Comparison of ENCODE assay signal across 17 cellular contexts in the genomic region with DNA sequence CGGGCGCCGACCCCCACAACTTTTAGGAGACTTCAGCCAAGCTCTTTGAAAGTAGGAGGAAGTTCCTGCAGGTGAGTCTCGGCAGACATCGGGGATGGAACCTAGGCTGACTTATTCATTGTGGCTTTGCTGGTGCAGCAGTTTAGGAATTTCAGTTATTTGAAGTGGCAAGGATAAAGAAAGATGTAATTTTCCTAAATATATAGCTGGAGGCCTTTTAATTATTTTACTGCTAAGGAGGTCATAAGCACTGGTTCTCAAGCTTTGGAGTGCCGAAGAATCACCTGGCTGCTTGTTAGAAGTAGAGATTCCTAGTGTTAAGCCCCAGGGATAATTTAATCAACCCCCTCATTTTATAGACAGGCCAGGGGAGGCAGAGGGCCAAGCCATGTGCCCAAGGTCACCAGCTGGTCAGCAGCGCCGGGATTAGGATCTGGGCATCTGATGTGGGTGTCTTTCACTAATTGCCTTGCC. TPM values are rescaled to one million over a fixed set of nuclear protein-coding genes. Genes with fewer than 3 reads are reported as not detected.
A peak's percentile ranks its signal among the peaks of the same experiment; 100 is the strongest.
DNase-seq lines count a peak whose midpoint lies in the region; ATAC-seq and TF ChIP-seq lines count a peak whose summit lies in the region.
"Had no signal": no experiment of that assay in that cellular context is flagged by ENCODE, and none has a peak within 500 bp of the region (broad histone marks: within the 10 kb centered on the region; RNA-seq: fewer than 3 reads in every experiment).

No MANE protein-coding gene starts in this region.

- CTCF ChIA-PET in Caco-2 (lab: Charles Lee) = no interaction called here

- H3K4me1 Mint-ChIP-seq in Caco-2 (ENCODE audit: low read depth, unreplicated experiment) (no peaks in the 10 kb centered on the region), brain (peaks cover 37% of the 10 kb centered on the region), HFFc6 (ENCODE audit: low read depth) (peaks cover 14% of the 10 kb centered on the region)
- H3K4me1 Mint-ChIP-seq in activated naive CD8-positive, alpha-beta T cell treated with anti-CD3 and anti-CD28 coated beads, Interleukin-2, amount 50 U/mL, for 24 hours = no peaks in the 10 kb centered on the region

- no peak for ATAC-seq in activated naive CD8-positive, alpha-beta T cell treated with anti-CD3 and anti-CD28 coated beads, Interleukin-2, amount 50 U/mL, for 24 hours
- ATAC-seq: A549 had no signal

- peaks cover 1% of the 10 kb centered on the region; the same call in 1 of the 2 replicates for H3K36me3 ChIP-seq in Caco-2 (ENCODE audit: control insufficient read depth, insufficient read depth, low read length)

- H3K36me3 Mint-ChIP-seq in Caco-2 (ENCODE audit: insufficient read depth, unreplicated experiment) (peaks cover under 1% of the 10 kb centered on the region), brain (peaks cover 23% of the 10 kb centered on the region), HFFc6 (ENCODE audit: low read depth) (no peaks in the 10 kb centered on the region)
- no peaks in the 10 kb centered on the region for H3K36me3 Mint-ChIP-seq in activated naive CD8-positive, alpha-beta T cell treated with anti-CD3 and anti-CD28 coated beads, Interleukin-2, amount 50 U/mL, for 24 hours (ENCODE audit: low read depth)

- peak overlapping the region; percentile 39 for H3K27ac Mint-ChIP-seq in Caco-2 (ENCODE audit: unreplicated experiment)
- H3K27ac Mint-ChIP-seq in brain = peak overlapping the region in 3 of 5 experiments; percentile 29 to 61 (median 42)
- no peak overlapping the region for H3K27ac Mint-ChIP-seq in activated naive CD8-positive, alpha-beta T cell treated with anti-CD3 and anti-CD28 coated beads, Interleukin-2, amount 50 U/mL, for 24 hours
- no peak overlapping the region for H3K27ac Mint-ChIP-seq in HFFc6
- H3K27ac Mint-ChIP-seq: CD4-positive, alpha-beta T cell had no signal

- no peak overlapping the region for H3K4me3 Mint-ChIP-seq in Caco-2 (ENCODE audit: unreplicated experiment)
- no peak overlapping the region for H3K4me3 Mint-ChIP-seq in brain
- no peak overlapping the region for H3K4me3 Mint-ChIP-seq in activated naive CD8-positive, alpha-beta T cell treated with anti-CD3 and anti-CD28 coated beads, Interleukin-2, amount 50 U/mL, for 24 hours
- H3K4me3 Mint-ChIP-seq in HFFc6 = no peak overlapping the region
- H3K4me3 Mint-ChIP-seq: CD4-positive, alpha-beta T cell had no signal

- H3K4me1 ChIP-seq in Caco-2 = no peaks in the 10 kb centered on the region
- H3K4me1 ChIP-seq: A549 had no signal

- POLR2A ChIA-PET in Caco-2 (lab: Charles Lee) = no interaction called here

- TF ChIP-seq CTCF in Caco-2 (IDR thresholded peaks at IDR 0.05; ENCODE audit: insufficient read depth in 1 of 2, low read depth in 1 of 2, low read length in 1 of 2, severe bottlenecking in 1 of 2, unreplicated experiment in 1 of 2) (no peak), brain (conservative IDR thresholded peaks at IDR 0.05) (no peak), HFFc6 (IDR thresholded peaks at IDR 0.05) (no peak)

- no peaks in the 10 kb centered on the region for H3K27me3 ChIP-seq in Caco-2 (replicated peaks; ENCODE audit: control insufficient read depth, insufficient read depth, low read length)

- H3K27me3 Mint-ChIP-seq in Caco-2 (ENCODE audit: insufficient read depth, unreplicated experiment) (no peaks in the 10 kb centered on the region), brain (no peaks in the 10 kb centered on the region), HFFc6 (ENCODE audit: insufficient read depth) (peaks cover 4% of the 10 kb centered on the region)
- peaks cover 45% of the 10 kb centered on the region for H3K27me3 Mint-ChIP-seq in activated naive CD8-positive, alpha-beta T cell treated with anti-CD3 and anti-CD28 coated beads, Interleukin-2, amount 50 U/mL, for 24 hours

- no peaks in the 10 kb centered on the region for H3K9me3 Mint-ChIP-seq in Caco-2 (ENCODE audit: unreplicated experiment)
- peaks cover 0 to 4% (median 0%) of the 10 kb centered on the region in 5 experiments for H3K9me3 Mint-ChIP-seq in brain
- H3K9me3 Mint-ChIP-seq in activated naive CD8-positive, alpha-beta T cell treated with anti-CD3 and anti-CD28 coated beads, Interleukin-2, amount 50 U/mL, for 24 hours = no peaks in the 10 kb centered on the region
- H3K9me3 Mint-ChIP-seq in HFFc6 = no peaks in the 10 kb centered on the region
- H3K9me3 Mint-ChIP-seq: CD4-positive, alpha-beta T cell had no signal

- H3K9me3 ChIP-seq in Caco-2 = no peaks in the 10 kb centered on the region
- H3K9me3 ChIP-seq: A549 had no signal

- BruUV-seq in Caco-2 (replicated peaks; lab: Mats Ljungman, UMichigan) = no TSS peak

- DNase-seq in Caco-2 = no peak
- DNase-seq in M059J (ENCODE audit: low read depth) = peak; percentile 73
- peak; percentile 47 for DNase-seq in myocyte (ENCODE audit: low read depth)
- DNase-seq in midbrain (lab: John Stamatoyannopoulos, UW) = no peak
- DNase-seq in activated naive CD8-positive, alpha-beta T cell treated with anti-CD3 and anti-CD28 coated beads, Interleukin-2, amount 50 U/mL, for 24 hours = no peak
- no peak for DNase-seq in HFFc6
- DNase-seq: CD4-positive, alpha-beta T cell; DMS53; EL; KG1; NCI-H1417 treated with DMSO at 0.1 percent for 48 hours; NCI-H187 treated with DMSO at 0.1 percent for 48 hours; NCI-H345; NCI-H526 treated with DMSO at 0.1 percent for 48 hours; SIG-M5 had no signal

- intact Hi-C loops in Caco-2 (cut with micrococcal nuclease; ENCODE audit: unreplicated experiment) = loop anchor here (2.0 kb wide), 1 partner anchor 24 kb away; no protein-coding TSS in a partner anchor

- no peak overlapping the region for H3K4me3 ChIP-seq in Caco-2 (ENCODE audit: low read depth, low read length)
- H3K4me3 ChIP-seq: A549 had no signal

RNA-seq across cellular contexts. Expression of gene BCAR1, which starts 28.9 kb away (rescaled TPM):
- total RNA-seq in Caco-2 (2022) (94.0 and 95.5 TPM in 2 replicates), myocyte (104 and 128 TPM in 2 replicates)
- 47.3 and 80.5 TPM in 2 replicates for total RNA-seq in M059J (2014; rRNA removed; shearing (Covaris generic))
- polyA plus RNA-seq in brain (ENCODE audit: insufficient read depth, low read depth, low replicate concordance) = 76.8 TPM
- polyA plus RNA-seq in myocyte (2012) = 81.2 TPM
- total RNA-seq in HFFc6 (2021; fragmentation: NEBNext Ultra II Directional; extraction: Animal tissue kit (Norgen Biotek cat#: 25700)) = 100 to 1,000 TPM; 126 to 148 (median 130) TPM

Comparison
In these comparisons a context has a peak if more than half of its experiments do, and no peak if none do; other contexts are left out.
1. DNase-seq: peak in M059J (single experiment) and myocyte (single experiment); none in Caco-2 (0 of 2), midbrain (single experiment), activated naive CD8-positive, alpha-beta T cell treated with anti-CD3 and anti-CD28 coated beads, Interleukin-2, amount 50 U/mL, for 24 hours (single experiment) and HFFc6 (single experiment).
2. H3K27ac Mint-ChIP-seq: peak in Caco-2 (single experiment) and brain (3 of 5); none in activated naive CD8-positive, alpha-beta T cell treated with anti-CD3 and anti-CD28 coated beads, Interleukin-2, amount 50 U/mL, for 24 hours (single experiment) and HFFc6 (single experiment).